In the genomic region with DNA sequence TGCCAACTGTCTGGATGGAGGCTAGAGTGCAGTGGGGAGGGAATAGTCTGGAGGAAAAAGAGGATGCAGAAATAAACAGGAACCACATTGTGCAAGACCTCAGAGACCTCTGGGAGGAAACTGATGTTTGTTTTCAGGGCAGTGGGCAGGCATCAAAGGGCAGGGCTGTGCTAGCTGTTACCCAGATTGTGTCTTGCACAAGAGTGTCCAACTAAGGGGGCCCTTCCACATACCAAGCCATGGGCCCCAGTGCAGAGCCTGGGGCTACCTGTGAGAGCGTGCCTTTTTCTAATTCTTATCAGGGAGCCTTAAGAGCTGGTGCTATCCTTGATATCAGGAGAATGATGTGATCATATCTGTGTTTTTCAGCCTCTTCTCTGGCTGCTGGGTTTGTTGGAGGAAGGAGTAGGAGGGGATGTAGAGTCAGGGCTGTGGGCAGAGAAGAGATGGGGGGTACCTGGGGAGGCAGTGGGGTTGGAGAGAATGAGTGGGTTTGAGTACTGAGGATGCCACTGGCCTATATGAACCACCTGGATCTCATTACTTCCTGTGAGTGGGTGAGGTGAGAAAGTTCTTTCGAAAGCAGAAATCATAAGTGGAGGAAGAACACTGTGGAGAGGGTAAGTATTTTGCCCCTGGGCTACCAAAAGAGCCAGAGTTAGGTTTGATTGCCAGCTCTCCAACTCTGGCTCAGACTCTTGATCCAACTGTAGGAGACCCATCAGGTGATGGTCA, we compare ENCODE assay signal across 14 cellular contexts.
A peak's percentile ranks its signal among the peaks of the same experiment; 100 is the strongest.
DNase-seq lines count a peak whose midpoint lies in the region.
"Had no signal": no experiment of that assay in that cellular context is flagged by ENCODE, and none has a peak within 500 bp of the region (broad histone marks: within the 10 kb centered on the region; RNA-seq: fewer than 3 reads in every experiment).

No MANE protein-coding gene starts in this region.

- H3K4me1 ChIP-seq in thymus (ENCODE audit: control insufficient read depth, insufficient read depth, low read length) = peaks cover 42% of the 10 kb centered on the region

- H3K27me3 ChIP-seq in thymus (ENCODE audit: control insufficient read depth, insufficient read depth) = no peaks in the 10 kb centered on the region
- H3K27me3 ChIP-seq: thyroid gland had no signal

- H3K27ac Mint-ChIP-seq in activated CD4-positive, alpha-beta T cell treated with anti-CD3 and anti-CD28 coated beads, Interleukin-2, amount 10 ng/mL, durations not matched to agents 7 days and 5 days = peak overlapping the region; percentile 75

- H3K36me3 Mint-ChIP-seq in activated CD4-positive, alpha-beta T cell treated with anti-CD3 and anti-CD28 coated beads, Interleukin-2, amount 10 ng/mL, durations not matched to agents 7 days and 5 days (ENCODE audit: low read depth) = peaks cover 18% of the 10 kb centered on the region

- WGBS in thymus = 61% methylated on average over 2 of the region's 2 CpGs

- CTCF ChIA-PET in activated CD4-positive, alpha-beta T cell treated with anti-CD3 and anti-CD28 coated beads, Interleukin-2, amount 10 ng/mL, durations not matched to agents 7 days and 5 days (lab: Charles Lee) = interaction anchor here (1.0 to 1.7 kb wide), 3 partner anchors 10 to 25 kb away, joined by 3 to 5 read pairs (median 4); no protein-coding TSS in a partner anchor

- peak; percentile 37 for DNase-seq in stimulated activated CD4-positive, alpha-beta T cell treated with anti-CD3 and anti-CD28 coated beads, Interleukin-4, amount 100 ng/mL, for 24 hours
- DNase-seq in stimulated activated CD4-positive, alpha-beta T cell treated with anti-CD3 and anti-CD28 coated beads, Interleukin-4, amount 100 ng/mL, for 1 hour = no peak
- no peak for DNase-seq in activated CD4-positive, alpha-beta T cell treated with anti-CD3 and anti-CD28 coated beads, Interleukin-2, amount 10 ng/mL, durations not matched to agents 7 days and 5 days
- DNase-seq in globus pallidus (ENCODE audit: low spot score) (peak; percentile 9), NCI-H2227 (lab: John Stamatoyannopoulos, UW; ENCODE audit: unreplicated experiment) (no peak), NCI-H146 treated with DMSO at 0.1 percent for 48 hours (lab: John Stamatoyannopoulos, UW; ENCODE audit: unreplicated experiment) (no peak), iPS-NIHi11 (ENCODE audit: low spot score) (no peak)
- DNase-seq: cerebellar nuclear complex, COR-L47, NCI-H2107, T-helper 9 cell, thyroid gland had no signal

- peak overlapping the region; percentile 8 for H3K27ac ChIP-seq in thymus (ENCODE audit: low read depth)
- H3K27ac ChIP-seq: KMS-11, thyroid gland had no signal

- H3K4me1 Mint-ChIP-seq in activated CD4-positive, alpha-beta T cell treated with anti-CD3 and anti-CD28 coated beads, Interleukin-2, amount 10 ng/mL, durations not matched to agents 7 days and 5 days = peaks cover 68% of the 10 kb centered on the region

- peaks cover 8% of the 10 kb centered on the region for H3K9me3 Mint-ChIP-seq in activated CD4-positive, alpha-beta T cell treated with anti-CD3 and anti-CD28 coated beads, Interleukin-2, amount 10 ng/mL, durations not matched to agents 7 days and 5 days

- H3K9me3 ChIP-seq in thymus (ENCODE audit: control insufficient read depth) = no peaks in the 10 kb centered on the region
- H3K9me3 ChIP-seq: thyroid gland had no signal

- H3K27me3 Mint-ChIP-seq in activated CD4-positive, alpha-beta T cell treated with anti-CD3 and anti-CD28 coated beads, Interleukin-2, amount 10 ng/mL, durations not matched to agents 7 days and 5 days = no peaks in the 10 kb centered on the region

- no peaks in the 10 kb centered on the region for H3K36me3 ChIP-seq in thymus (ENCODE audit: control insufficient read depth, insufficient read depth)
- H3K36me3 ChIP-seq: thyroid gland had no signal

- POLR2A ChIA-PET in activated CD4-positive, alpha-beta T cell treated with anti-CD3 and anti-CD28 coated beads, Interleukin-2, amount 10 ng/mL, durations not matched to agents 7 days and 5 days (lab: Charles Lee) = no interaction called here

- no peak overlapping the region for H3K4me3 ChIP-seq in thymus (ENCODE audit: low read length)
- H3K4me3 ChIP-seq: thyroid gland had no signal

- H3K4me3 Mint-ChIP-seq in activated CD4-positive, alpha-beta T cell treated with anti-CD3 and anti-CD28 coated beads, Interleukin-2, amount 10 ng/mL, durations not matched to agents 7 days and 5 days = no peak overlapping the region

Comparison
In these comparisons a context has a peak if more than half of its experiments do, and no peak if none do; other contexts are left out.
1. DNase-seq: peak in stimulated activated CD4-positive, alpha-beta T cell treated with anti-CD3 and anti-CD28 coated beads, Interleukin-4, amount 100 ng/mL, for 24 hours (single experiment) and globus pallidus (single experiment); none in stimulated activated CD4-positive, alpha-beta T cell treated with anti-CD3 and anti-CD28 coated beads, Interleukin-4, amount 100 ng/mL, for 1 hour (single experiment), activated CD4-positive, alpha-beta T cell treated with anti-CD3 and anti-CD28 coated beads, Interleukin-2, amount 10 ng/mL, durations not matched to agents 7 days and 5 days (single experiment), NCI-H2227 (single experiment), NCI-H146 treated with DMSO at 0.1 percent for 48 hours (single experiment) and iPS-NIHi11 (single experiment).